Comparison of ENCODE assay signal across 6 cellular contexts in the genomic region with DNA sequence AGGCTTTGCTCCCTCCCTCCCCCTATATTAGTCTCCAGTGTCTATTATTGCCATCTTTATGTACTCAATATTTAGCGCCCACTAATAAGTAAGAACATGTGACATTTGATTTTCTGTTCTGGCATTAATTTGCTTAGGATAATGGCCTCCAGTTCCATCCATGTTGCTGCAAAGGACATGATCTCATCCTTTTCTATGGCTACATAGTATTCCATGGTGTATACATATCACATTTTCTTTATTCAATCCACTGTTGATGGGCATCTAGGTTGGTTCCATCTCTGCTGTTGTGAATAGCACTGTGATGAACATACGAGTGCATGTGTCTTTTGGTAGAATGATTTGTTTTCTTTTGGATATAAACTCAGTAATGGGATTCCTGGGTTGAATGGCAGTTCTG.
"Had no signal": no experiment of that assay in that cellular context is flagged by ENCODE, and none has a peak within 500 bp of the region (broad histone marks: within the 10 kb centered on the region; RNA-seq: fewer than 3 reads in every experiment).

No MANE protein-coding gene starts in this region.

- H3K36me3 Mint-ChIP-seq: IgD-negative memory B cell had no signal

- DNase-seq: IMR-90, KG1 had no signal

- H3K4me1 Mint-ChIP-seq: IgD-negative memory B cell had no signal

- H3K27ac ChIP-seq: HL-60 had no signal

- FAIRE-seq: HepG2, HTR-8/SVneo had no signal

- ATAC-seq: HepG2 had no signal

- H3K27ac Mint-ChIP-seq: IgD-negative memory B cell had no signal

- H3K4me3 Mint-ChIP-seq: IgD-negative memory B cell had no signal
